In the genomic region with DNA sequence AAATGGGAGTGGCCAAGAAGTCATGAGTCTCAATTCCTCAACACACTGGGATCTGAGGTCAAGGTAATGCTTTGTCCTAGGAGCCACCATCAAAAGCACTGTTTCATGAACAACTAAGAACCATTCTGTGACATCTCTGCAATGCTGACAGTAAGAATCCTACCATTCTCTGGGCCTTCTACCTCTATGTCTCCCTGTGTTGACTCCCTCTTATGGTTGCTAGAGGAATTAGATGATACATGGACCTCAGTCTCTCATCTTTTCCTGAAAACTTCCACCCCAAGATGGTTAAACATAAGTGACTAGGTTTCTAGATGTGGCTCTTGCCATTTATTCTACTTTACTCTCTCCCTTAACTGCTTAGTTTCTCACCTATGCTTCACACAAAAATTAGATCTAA, we compare ENCODE assay signal across 1 cellular context.
TF ChIP-seq lines count a peak whose summit lies in the region.

No MANE protein-coding gene starts in this region.

TF ChIP-seq in GM23338, 12 proteins besides CTCF, POLR2A, EP300 and RAD21 (continued from another document):
- TF ChIP-seq NANOG (IDR thresholded peaks at IDR 0.05; ENCODE audit: borderline replicate concordance) (no peak), JUNB (IDR thresholded peaks at IDR 0.05; ENCODE audit: unreplicated experiment) (no peak), EZH2 (IDR thresholded peaks at IDR 0.05; ENCODE audit: low read depth, unreplicated experiment) (no peak)
- TF ChIP-seq, protein P1, sequence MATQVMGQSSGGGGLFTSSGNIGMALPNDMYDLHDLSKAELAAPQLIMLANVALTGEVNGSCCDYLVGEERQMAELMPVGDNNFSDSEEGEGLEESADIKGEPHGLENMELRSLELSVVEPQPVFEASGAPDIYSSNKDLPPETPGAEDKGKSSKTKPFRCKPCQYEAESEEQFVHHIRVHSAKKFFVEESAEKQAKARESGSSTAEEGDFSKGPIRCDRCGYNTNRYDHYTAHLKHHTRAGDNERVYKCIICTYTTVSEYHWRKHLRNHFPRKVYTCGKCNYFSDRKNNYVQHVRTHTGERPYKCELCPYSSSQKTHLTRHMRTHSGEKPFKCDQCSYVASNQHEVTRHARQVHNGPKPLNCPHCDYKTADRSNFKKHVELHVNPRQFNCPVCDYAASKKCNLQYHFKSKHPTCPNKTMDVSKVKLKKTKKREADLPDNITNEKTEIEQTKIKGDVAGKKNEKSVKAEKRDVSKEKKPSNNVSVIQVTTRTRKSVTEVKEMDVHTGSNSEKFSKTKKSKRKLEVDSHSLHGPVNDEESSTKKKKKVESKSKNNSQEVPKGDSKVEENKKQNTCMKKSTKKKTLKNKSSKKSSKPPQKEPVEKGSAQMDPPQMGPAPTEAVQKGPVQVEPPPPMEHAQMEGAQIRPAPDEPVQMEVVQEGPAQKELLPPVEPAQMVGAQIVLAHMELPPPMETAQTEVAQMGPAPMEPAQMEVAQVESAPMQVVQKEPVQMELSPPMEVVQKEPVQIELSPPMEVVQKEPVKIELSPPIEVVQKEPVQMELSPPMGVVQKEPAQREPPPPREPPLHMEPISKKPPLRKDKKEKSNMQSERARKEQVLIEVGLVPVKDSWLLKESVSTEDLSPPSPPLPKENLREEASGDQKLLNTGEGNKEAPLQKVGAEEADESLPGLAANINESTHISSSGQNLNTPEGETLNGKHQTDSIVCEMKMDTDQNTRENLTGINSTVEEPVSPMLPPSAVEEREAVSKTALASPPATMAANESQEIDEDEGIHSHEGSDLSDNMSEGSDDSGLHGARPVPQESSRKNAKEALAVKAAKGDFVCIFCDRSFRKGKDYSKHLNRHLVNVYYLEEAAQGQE (IDR thresholded peaks at IDR 0.05; ENCODE audit: unreplicated experiment), result no peak
